10 cellular contexts compared by ENCODE assay signal in genomic region chr10:128095023-128095752, GRCh38. TPM values are rescaled to one million over a fixed set of nuclear protein-coding genes. Genes with fewer than 3 reads are reported as not detected.
DNase-seq lines count a peak whose midpoint lies in the region; ATAC-seq and TF ChIP-seq lines count a peak whose summit lies in the region.
"Had no signal": no experiment of that assay in that cellular context is flagged by ENCODE, and none has a peak within 500 bp of the region (broad histone marks: within the 10 kb centered on the region; RNA-seq: fewer than 3 reads in every experiment).

No MANE protein-coding gene starts in this region.

- H3K79me2 ChIP-seq in hepatocyte: no peaks in the 10 kb centered on the region

- H4K20me1 ChIP-seq in hepatocyte (ENCODE audit: insufficient read depth, poor library complexity, severe bottlenecking): no peaks in the 10 kb centered on the region

- no peak overlapping the region for H2AFZ ChIP-seq in hepatocyte

- DNase-seq in DMS53 treated with DMSO at 0.1 percent for 48 hours (lab: John Stamatoyannopoulos, UW; ENCODE audit: unreplicated experiment) (peak; percentile 38), hepatocyte (ENCODE audit: low spot score) (peak; percentile 39), glutamatergic neuron (no peak), right cardiac atrium (no peak), Right ventricle myocardium superior (no peak), RKO (ENCODE audit: low spot score) (no peak)

- no peaks in the 10 kb centered on the region for H3K9me3 ChIP-seq in hepatocyte (ENCODE audit: low read depth)
- no peaks in the 10 kb centered on the region for H3K9me3 ChIP-seq in right cardiac atrium (ENCODE audit: control insufficient read depth, low read length)
- H3K9me3 ChIP-seq: ascending aorta, prostate gland had no signal

- no peaks in the 10 kb centered on the region for H3K27me3 Mint-ChIP-seq in T-helper 1 cell treated with Interleukin-12 subunit alpha and Interleukin-12 subunit beta and Interleukin-4 antibody, amounts not matched to agents 30 μg/mL and 1 μg/mL, for 36 hours (ENCODE audit: low read depth)
- no peaks in the 10 kb centered on the region for H3K27me3 Mint-ChIP-seq in glutamatergic neuron (ENCODE audit: unreplicated experiment)

- H3K27ac ChIP-seq in hepatocyte (no peak overlapping the region), right cardiac atrium (ENCODE audit: low read length) (no peak overlapping the region)
- H3K27ac ChIP-seq: ascending aorta, prostate gland had no signal

- peaks cover 30% of the 10 kb centered on the region for H3K4me1 Mint-ChIP-seq in T-helper 1 cell treated with Interleukin-12 subunit alpha and Interleukin-12 subunit beta and Interleukin-4 antibody, amounts not matched to agents 30 μg/mL and 1 μg/mL, for 36 hours (ENCODE audit: low read depth)
- peaks cover 6% of the 10 kb centered on the region for H3K4me1 Mint-ChIP-seq in glutamatergic neuron (ENCODE audit: low read depth, unreplicated experiment)

- ATAC-seq in HG02642 (IDR thresholded peaks at IDR 0.05; ENCODE audit: poor library complexity, unreplicated experiment) (peak; percentile 20), right cardiac atrium (no peak), Right ventricle myocardium superior (ENCODE audit: poor library complexity) (no peak)

- H3K9me2 ChIP-seq in hepatocyte (replicated peaks; ENCODE audit: insufficient read depth): no peaks in the 10 kb centered on the region

- TF ChIP-seq CTCF in hepatocyte (IDR thresholded peaks at IDR 0.05; ENCODE audit: poor library complexity) (no peak), glutamatergic neuron (IDR thresholded peaks at IDR 0.05; ENCODE audit: partially characterized antibody, unreplicated experiment) (no peak)

- H3K4me3 Mint-ChIP-seq in T-helper 1 cell treated with Interleukin-12 subunit alpha and Interleukin-12 subunit beta and Interleukin-4 antibody, amounts not matched to agents 30 μg/mL and 1 μg/mL, for 36 hours: no peak overlapping the region
- no peak overlapping the region for H3K4me3 Mint-ChIP-seq in glutamatergic neuron (ENCODE audit: unreplicated experiment)

- no peaks in the 10 kb centered on the region for H3K9me3 Mint-ChIP-seq in T-helper 1 cell treated with Interleukin-12 subunit alpha and Interleukin-12 subunit beta and Interleukin-4 antibody, amounts not matched to agents 30 μg/mL and 1 μg/mL, for 36 hours
- peaks cover 2% of the 10 kb centered on the region for H3K9me3 Mint-ChIP-seq in glutamatergic neuron (ENCODE audit: unreplicated experiment)

- H3K36me3 ChIP-seq in hepatocyte (replicated peaks; ENCODE audit: insufficient read depth, low read depth): no peaks in the 10 kb centered on the region
- H3K36me3 ChIP-seq: ascending aorta, prostate gland had no signal

- no peak overlapping the region for H3K4me3 ChIP-seq in hepatocyte
- H3K4me3 ChIP-seq in right cardiac atrium (ENCODE audit: low read length): no peak overlapping the region
- H3K4me3 ChIP-seq: ascending aorta, prostate gland had no signal

- H3K4me1 ChIP-seq in hepatocyte (ENCODE audit: insufficient read depth) (peaks cover 8% of the 10 kb centered on the region), right cardiac atrium (ENCODE audit: control insufficient read depth, insufficient read depth, low read length) (no peaks in the 10 kb centered on the region)
- H3K4me1 ChIP-seq: ascending aorta, prostate gland had no signal

- H3K27me3 ChIP-seq in hepatocyte (no peaks in the 10 kb centered on the region), right cardiac atrium (ENCODE audit: control insufficient read depth, insufficient read depth) (no peaks in the 10 kb centered on the region)
- H3K27me3 ChIP-seq: ascending aorta had no signal

- H3K4me2 ChIP-seq in hepatocyte: no peak overlapping the region

- H3K36me3 Mint-ChIP-seq in T-helper 1 cell treated with Interleukin-12 subunit alpha and Interleukin-12 subunit beta and Interleukin-4 antibody, amounts not matched to agents 30 μg/mL and 1 μg/mL, for 36 hours (ENCODE audit: low read depth): peaks cover 30% of the 10 kb centered on the region
- H3K36me3 Mint-ChIP-seq in glutamatergic neuron (ENCODE audit: unreplicated experiment): no peaks in the 10 kb centered on the region

- intact Hi-C loops in right cardiac atrium (cut with DNase I): no loop called here
- intact Hi-C loops in Right ventricle myocardium superior (cut with DNase I): no loop called here

- peak overlapping the region; percentile 57 for H3K27ac Mint-ChIP-seq in T-helper 1 cell treated with Interleukin-12 subunit alpha and Interleukin-12 subunit beta and Interleukin-4 antibody, amounts not matched to agents 30 μg/mL and 1 μg/mL, for 36 hours
- H3K27ac Mint-ChIP-seq in glutamatergic neuron (ENCODE audit: unreplicated experiment): no peak overlapping the region

- WGBS in hepatocyte (ENCODE audit: low lambda C conversion rate, missing lambda C conversion rate): 81% methylated on average over 11 of the region's 11 CpGs
- 89% methylated on average over 11 of the region's 11 CpGs for WGBS in right cardiac atrium

RNA-seq across cellular contexts. Expression of gene MKI67, which starts 31.0 kb away (rescaled TPM):
- total RNA-seq in hepatocyte (9.1 and 13.1 TPM in 2 replicates), glutamatergic neuron (ENCODE audit: unreplicated experiment) (14.7 TPM), right cardiac atrium (1 to 10 TPM in 2 of 4 donors, under 1 TPM in 2; 0.11 to 4.9 (median 1.8) TPM), Right ventricle myocardium superior (2.4 TPM)
- polyA plus RNA-seq in hepatocyte (8.1 and 9.5 TPM in 2 replicates), right cardiac atrium (0.05 TPM)

Comparison
In these comparisons a context has a peak if more than half of its experiments do, and no peak if none do; other contexts are left out.
1. DNase-seq: peak in DMS53 treated with DMSO at 0.1 percent for 48 hours (single experiment) and hepatocyte (single experiment); none in glutamatergic neuron (single experiment), right cardiac atrium (0 of 3), Right ventricle myocardium superior (single experiment) and RKO (single experiment).